Comparison of ENCODE assay signal across 8 cellular contexts in genomic region chr1:52404975-52405338, GRCh38. TPM values are rescaled to one million over a fixed set of nuclear protein-coding genes. Genes with fewer than 3 reads are reported as not detected.
DNase-seq lines count a peak whose midpoint lies in the region; ATAC-seq and TF ChIP-seq lines count a peak whose summit lies in the region.

No MANE protein-coding gene starts in this region.

- peak overlapping the region; percentile 91 for H3K27ac ChIP-seq in CD4-positive, alpha-beta memory T cell (ENCODE audit: low read depth, low read length)
- H3K27ac ChIP-seq in OCI-LY1 (ENCODE audit: low read depth, low read length, poor library complexity, severe bottlenecking) (peak overlapping the region; percentile 86), endodermal cell (ENCODE audit: low read depth, low read length) (peak overlapping the region; percentile 85)

- peak overlapping the region; percentile 97 for H3K4me2 ChIP-seq in OCI-LY1 (ENCODE audit: low read length)

- no peaks in the 10 kb centered on the region for H3K9me2 ChIP-seq in OCI-LY1 (ENCODE audit: low read depth, low read length)

- no peaks in the 10 kb centered on the region for H4K20me1 ChIP-seq in OCI-LY1 (ENCODE audit: insufficient read depth, low read length)

- H3K9me3 ChIP-seq in CD4-positive, alpha-beta memory T cell (ENCODE audit: control insufficient read depth in 1 of 2, low read length in 2 of 2): no peaks in the 10 kb centered on the region
- H3K9me3 ChIP-seq in OCI-LY1 (ENCODE audit: low read length) (no peaks in the 10 kb centered on the region), endodermal cell (ENCODE audit: control insufficient read depth, low read length) (no peaks in the 10 kb centered on the region), neuron (ENCODE audit: low read length) (no peaks in the 10 kb centered on the region)

- DNase-seq in CD4-positive, alpha-beta memory T cell: no peak
- no peak for DNase-seq in endodermal cell
- DNase-seq in GM19240 (ENCODE audit: insufficient read length, low spot score): no peak
- no peak for DNase-seq in C1 segment of cervical spinal cord (lab: John Stamatoyannopoulos, UW)
- DNase-seq in NCI-H446 (lab: John Stamatoyannopoulos, UW): no peak

- CTCF ChIA-PET in CD4-positive, alpha-beta memory T cell (lab: Charles Lee; ENCODE audit: partially characterized antibody): interaction anchor here (0.8 to 2.7 kb wide), 9 partner anchors 19 to 282 kb away, joined by 3 to 13 read pairs (median 5); partner anchors contain the start of genes GPX7 and SHISAL2A

- H3K4me3 Mint-ChIP-seq in CD4-positive, alpha-beta memory T cell: peak overlapping the region; percentile 98 to 100 (median 100)
- peak overlapping the region; percentile 96 for H3K4me3 Mint-ChIP-seq in endodermal cell

- no peaks in the 10 kb centered on the region for H3F3A ChIP-seq in OCI-LY1 (ENCODE audit: insufficient read depth, low read length)

- H3K4me1 Mint-ChIP-seq in CD4-positive, alpha-beta memory T cell: peaks cover 22 to 44% (median 36%) of the 10 kb centered on the region in 4 donors
- H3K4me1 Mint-ChIP-seq in endodermal cell: peaks cover 16% of the 10 kb centered on the region

- TF ChIP-seq CTCF in OCI-LY1 (IDR thresholded peaks at IDR 0.05; ENCODE audit: low read length) (no peak), endodermal cell (conservative IDR thresholded peaks at IDR 0.05) (peak; percentile 3)

- peak overlapping the region; percentile 94 to 99 (median 99) for H3K27ac Mint-ChIP-seq in CD4-positive, alpha-beta memory T cell
- peak overlapping the region; percentile 99 for H3K27ac Mint-ChIP-seq in endodermal cell

- no peaks in the 10 kb centered on the region for H3K27me3 Mint-ChIP-seq in CD4-positive, alpha-beta memory T cell
- no peaks in the 10 kb centered on the region for H3K27me3 Mint-ChIP-seq in endodermal cell (ENCODE audit: insufficient read depth)

- peaks cover 0 to 2% (median 0%) of the 10 kb centered on the region in 8 donors for H3K9me3 Mint-ChIP-seq in CD4-positive, alpha-beta memory T cell
- H3K9me3 Mint-ChIP-seq in endodermal cell: no peaks in the 10 kb centered on the region

- peaks cover 42% of the 10 kb centered on the region for H3K79me2 ChIP-seq in OCI-LY1 (ENCODE audit: insufficient read depth, low read length)

- peaks cover 25% of the 10 kb centered on the region for H3K4me1 ChIP-seq in CD4-positive, alpha-beta memory T cell (ENCODE audit: insufficient read depth, low read length)
- H3K4me1 ChIP-seq in OCI-LY1 (ENCODE audit: insufficient read depth, low read length, severe bottlenecking) (peaks cover 30% of the 10 kb centered on the region), endodermal cell (ENCODE audit: control insufficient read depth, insufficient read depth, low read length) (no peaks in the 10 kb centered on the region), neuron (ENCODE audit: insufficient read depth, low read length) (peaks cover 21% of the 10 kb centered on the region)

- H3K27me3 ChIP-seq in CD4-positive, alpha-beta memory T cell (ENCODE audit: insufficient read depth, low read length): no peaks in the 10 kb centered on the region
- no peaks in the 10 kb centered on the region for H3K27me3 ChIP-seq in OCI-LY1 (ENCODE audit: insufficient read depth, low read length)
- no peaks in the 10 kb centered on the region for H3K27me3 ChIP-seq in endodermal cell (ENCODE audit: control insufficient read depth, insufficient read depth, low read length, poor library complexity, severe bottlenecking)
- no peaks in the 10 kb centered on the region for H3K27me3 ChIP-seq in neuron (ENCODE audit: insufficient read depth, low read length)

- peak overlapping the region; percentile 85 to 88 for H3K4me3 ChIP-seq in CD4-positive, alpha-beta memory T cell (ENCODE audit: low read length in 2 of 2)
- H3K4me3 ChIP-seq in OCI-LY1 (ENCODE audit: low read depth, low read length, poor library complexity, severe bottlenecking) (peak overlapping the region; percentile 97), endodermal cell (ENCODE audit: low read length) (peak overlapping the region; percentile 97), neuron (ENCODE audit: low read length) (peak overlapping the region; percentile 91)

- 5 to 7% methylated on average over 7 to 8 of the region's 8 CpGs for WGBS in endodermal cell (ENCODE audit: insufficient coverage in 1 of 2, insufficient read length in 1 of 2), 2 experiments

- no peak overlapping the region for H2AFZ ChIP-seq in OCI-LY1 (ENCODE audit: low read length)
- peak overlapping the region; percentile 87 for H2AFZ ChIP-seq in neuron (ENCODE audit: low read depth, low read length)

- H3K36me3 ChIP-seq in CD4-positive, alpha-beta memory T cell (ENCODE audit: insufficient read depth, low read length): peaks cover 29% of the 10 kb centered on the region
- H3K36me3 ChIP-seq in OCI-LY1 (ENCODE audit: insufficient read depth, low read length) (peaks cover 60% of the 10 kb centered on the region), endodermal cell (ENCODE audit: control insufficient read depth, insufficient read depth, low read length) (peaks cover 51% of the 10 kb centered on the region), neuron (ENCODE audit: insufficient read depth, low read length) (peaks cover 47% of the 10 kb centered on the region)

- no peak for ATAC-seq in GM19023 (IDR thresholded peaks at IDR 0.05; ENCODE audit: unreplicated experiment)

- POLR2A ChIA-PET in CD4-positive, alpha-beta memory T cell (lab: Charles Lee; ENCODE audit: partially characterized antibody): interaction anchor here (1.0 to 3.4 kb wide), 19 partner anchors 9 to 321 kb away, joined by 3 to 74 read pairs (median 6); partner anchors contain the start of genes CC2D1B, GPX7, SHISAL2A and TUT4

- peaks cover 22 to 42% of the 10 kb centered on the region in 2 donors for H3K36me3 Mint-ChIP-seq in CD4-positive, alpha-beta memory T cell
- H3K36me3 Mint-ChIP-seq in endodermal cell (ENCODE audit: low read depth): peaks cover 48% of the 10 kb centered on the region

- intact Hi-C loops in CD4-positive, alpha-beta memory T cell (cut with micrococcal nuclease): loop anchor here (1.0 to 10.0 kb wide), 8 partner anchors 19 to 830 kb away; partner anchors contain the start of genes CC2D1B, MAGOH, NRDC and SHISAL2A

- H3K9ac ChIP-seq in OCI-LY1 (ENCODE audit: low read length) (peak overlapping the region; percentile 99), endodermal cell (ENCODE audit: extremely low read depth, low read length, poor library complexity, severe bottlenecking) (peak overlapping the region; percentile 97)

RNA-seq across cellular contexts. Expression of gene PRPF38A, which starts 0.6 kb away (rescaled TPM):
- total RNA-seq in CD4-positive, alpha-beta memory T cell: 10 to 100 TPM; 69.7 to 70.4 TPM
- 10 to 100 TPM; 27.5 to 45.8 TPM for polyA plus RNA-seq in CD4-positive, alpha-beta memory T cell
- 10 to 100 TPM; 72.7 to 74.3 TPM for total RNA-seq in endodermal cell
- 47.3 TPM for polyA plus RNA-seq in endodermal cell (2013, experiment 1 of 2)
- polyA plus RNA-seq in endodermal cell (2013, experiment 2 of 2): 42.2 TPM

RNA-seq across cellular contexts. Expression of gene ORC1, which starts 0.7 kb away (rescaled TPM):
- total RNA-seq in CD4-positive, alpha-beta memory T cell: 1 to 10 TPM; 1.1 to 1.5 TPM
- polyA plus RNA-seq in CD4-positive, alpha-beta memory T cell: under 1 TPM; 0.16 to 0.25 TPM
- total RNA-seq in endodermal cell: 10 to 100 TPM; 23.0 to 25.5 TPM
- polyA plus RNA-seq in endodermal cell (2013, experiment 1 of 2): 24.6 TPM
- 22.5 TPM for polyA plus RNA-seq in endodermal cell (2013, experiment 2 of 2)

RNA-seq across cellular contexts. Expression of gene CC2D1B, which starts 39.0 kb away (rescaled TPM):
- total RNA-seq in CD4-positive, alpha-beta memory T cell: 10 to 100 TPM; 83.7 to 84.1 TPM
- 10 to 100 TPM in 1 of 2 donors, 1 to 10 TPM in 1; 2.6 to 14.8 TPM for polyA plus RNA-seq in CD4-positive, alpha-beta memory T cell
- 10 to 100 TPM; 32.7 to 50.1 TPM for total RNA-seq in endodermal cell
- polyA plus RNA-seq in endodermal cell (2013, experiment 1 of 2): 18.5 TPM
- 15.8 TPM for polyA plus RNA-seq in endodermal cell (2013, experiment 2 of 2)

Comparison
In these comparisons a context has a peak if more than half of its experiments do, and no peak if none do; other contexts are left out.
1. RNA of gene ORC1, which starts 0.7 kb away (total RNA-seq): 23.0 to 25.5 TPM in endodermal cell; 1.1 to 1.5 TPM in CD4-positive, alpha-beta memory T cell; every median in the first group is over 4 times any median in the second.
2. Peak in every context shown above with its lines, with median percentiles within 50 percentile points of each other: H3K27ac ChIP-seq and H3K4me3 ChIP-seq.